Comparison of ENCODE assay signal across 1 cellular context in genomic region chr13:66364346-66364745, GRCh38.
TF ChIP-seq lines count a peak whose summit lies in the region.

No MANE protein-coding gene starts in this region.

TF ChIP-seq in neural cell, 6 proteins besides CTCF, POLR2A, EP300 and RAD21 (continued from another document):
- TF ChIP-seq REST (IDR thresholded peaks at IDR 0.05; ENCODE audit: borderline replicate concordance): no peak
- TF ChIP-seq EZH2 (IDR thresholded peaks at IDR 0.05; ENCODE audit: borderline replicate concordance, insufficient read depth, low read length, poor library complexity, severe bottlenecking): no peak
- TF ChIP-seq MXI1 (conservative IDR thresholded peaks at IDR 0.05; ENCODE audit: poor library complexity, severe bottlenecking): no peak
- TF ChIP-seq SMC3 (conservative IDR thresholded peaks at IDR 0.05; ENCODE audit: poor library complexity): no peak
- TF ChIP-seq TAF1 (IDR thresholded peaks at IDR 0.05; ENCODE audit: low read depth): no peak
